20 cellular contexts compared by ENCODE assay signal in the genomic region with DNA sequence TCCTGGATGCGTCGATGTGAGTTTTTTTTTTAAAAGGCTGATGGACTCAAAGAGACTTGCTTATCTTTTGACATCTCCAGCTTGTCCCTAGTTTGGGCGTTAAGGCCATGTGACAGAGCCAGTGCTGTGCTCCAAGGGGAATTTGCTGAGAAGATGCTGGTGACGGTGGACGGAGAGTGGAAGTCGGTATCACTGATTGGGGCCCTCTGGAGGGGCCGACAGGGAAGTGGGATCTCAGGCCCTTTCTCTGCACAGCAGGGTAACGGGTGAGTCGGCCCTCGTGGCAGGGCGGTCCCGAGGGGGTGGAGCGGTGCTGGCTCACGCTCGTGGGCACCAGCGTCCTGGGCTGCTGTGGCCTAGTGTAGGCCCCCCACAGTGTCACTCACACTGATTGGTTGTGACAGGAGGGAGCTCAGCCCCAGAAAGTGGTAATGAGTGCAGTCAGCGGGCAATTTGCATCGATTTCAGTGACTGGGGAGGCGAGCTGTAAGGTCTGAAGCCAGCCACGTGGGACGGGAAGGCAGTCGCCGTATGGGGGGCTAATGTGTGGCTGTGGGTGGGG.
A peak's percentile ranks its signal among the peaks of the same experiment; 100 is the strongest.
DNase-seq lines count a peak whose midpoint lies in the region; ATAC-seq, FAIRE-seq and TF ChIP-seq lines count a peak whose summit lies in the region.
"Had no signal": no experiment of that assay in that cellular context is flagged by ENCODE, and none has a peak within 500 bp of the region (broad histone marks: within the 10 kb centered on the region; RNA-seq: fewer than 3 reads in every experiment).

No MANE protein-coding gene starts in this region.

- H4K20me1 ChIP-seq in BLaER1 treated with 17β-estradiol and CSF1 and Interleukin-3, amounts not matched to agents 10 nM and 100 nM, result peaks cover 0 to 60% (median 13%) of the 10 kb centered on the region in 11 experiments; a peak in 13 of 22 replicates
- H4K20me1 ChIP-seq in K562 (replicated peaks; ENCODE audit: control insufficient read depth, insufficient read depth, low read length), result peaks cover 48% of the 10 kb centered on the region
- H4K20me1 ChIP-seq in Karpas-422 (ENCODE audit: insufficient read depth, low read depth, low read length), result no peaks in the 10 kb centered on the region

- in situ Hi-C loops in K562 (cut with MboI), result no loop called here

- H3K79me2 ChIP-seq in K562 (ENCODE audit: control insufficient read depth, insufficient read depth, low read length) (no peaks in the 10 kb centered on the region), Karpas-422 (ENCODE audit: low read length) (no peaks in the 10 kb centered on the region)
- H3K79me2 ChIP-seq: hepatocyte had no signal

- no peaks in the 10 kb centered on the region for H3K36me3 Mint-ChIP-seq in CD8-positive, alpha-beta T cell
- H3K36me3 Mint-ChIP-seq: activated CD8-positive, alpha-beta memory T cell treated with anti-CD3 and anti-CD28 coated beads, Interleukin-2, amount 10 ng/mL, durations not matched to agents 7 days and 5 days had no signal

- CTCF ChIA-PET in K562 (lab: Yijun Ruan, JAX; ENCODE audit: low intra/inter-chr PET ratio), result no interaction called here
- CTCF ChIA-PET in CD8-positive, alpha-beta T cell (lab: Charles Lee), result interaction anchor here (0.7 kb wide), 1 partner anchor 80 kb away, joined by 3 read pairs; no protein-coding TSS in a partner anchor

- peaks cover 13 to 25% (median 21%) of the 10 kb centered on the region in 11 experiments; a peak in 19 of 22 replicates for H3K27me3 ChIP-seq in BLaER1 treated with 17β-estradiol and CSF1 and Interleukin-3, amounts not matched to agents 10 nM and 100 nM
- peaks cover 82 to 98% of the 10 kb centered on the region in 2 experiments for H3K27me3 ChIP-seq in K562 (ENCODE audit: control insufficient read depth in 2 of 2, insufficient read depth in 2 of 2, low read length in 2 of 2)
- no peaks in the 10 kb centered on the region for H3K27me3 ChIP-seq in Karpas-422 (ENCODE audit: low read length)
- no peaks in the 10 kb centered on the region for H3K27me3 ChIP-seq in CD8-positive, alpha-beta T cell (ENCODE audit: insufficient read depth, low read length)
- H3K27me3 ChIP-seq: hepatocyte had no signal

- TF ChIP-seq EP300 in K562 (IDR thresholded peaks at IDR 0.05; ENCODE audit: low read length), result no peak

- no peaks in the 10 kb centered on the region for H3K9me3 Mint-ChIP-seq in CD8-positive, alpha-beta T cell
- H3K9me3 Mint-ChIP-seq: T-helper 2 cell treated with Interferon-gamma antibody and Interleukin-4, amounts not matched to agents 5 μg/mL and 100 μg/mL, for 36 hours had no signal

- H3K9me2 ChIP-seq in Karpas-422 (replicated peaks; ENCODE audit: insufficient read depth, low read length), result no peaks in the 10 kb centered on the region

- H3K27me3 Mint-ChIP-seq in CD8-positive, alpha-beta T cell (ENCODE audit: low read depth), result no peaks in the 10 kb centered on the region
- H3K27me3 Mint-ChIP-seq: activated CD8-positive, alpha-beta memory T cell treated with anti-CD3 and anti-CD28 coated beads, Interleukin-2, amount 10 ng/mL, durations not matched to agents 7 days and 5 days had no signal

- DNase-seq in 8988T (peak; percentile 8), K562 (ENCODE audit: extremely low read depth in 1 of 4, low spot score in 3 of 4) (no peak), mesenteric fat pad (ENCODE audit: low spot score) (peak; percentile 59), Karpas-422 (no peak), superior temporal gyrus (ENCODE audit: extremely low spot score) (no peak), NCI-H774 (lab: John Stamatoyannopoulos, UW) (no peak)
- no peak for DNase-seq in CD8-positive, alpha-beta T cell
- DNase-seq: activated CD8-positive, alpha-beta memory T cell treated with anti-CD3 and anti-CD28 coated beads, Interleukin-2, amount 10 ng/mL, durations not matched to agents 7 days and 5 days; KBM-7; NCI-H1048; NCI-H524 treated with DMSO at 0.1 percent for 48 hours; SIG-M5; stimulated activated CD4-positive, alpha-beta T cell treated with anti-CD3 and anti-CD28 coated beads, Interleukin-2, amount 100 ng/mL, for 48 hours had no signal

- H3K27ac Mint-ChIP-seq in CD8-positive, alpha-beta T cell, result no peak overlapping the region
- H3K27ac Mint-ChIP-seq: activated CD8-positive, alpha-beta memory T cell treated with anti-CD3 and anti-CD28 coated beads, Interleukin-2, amount 10 ng/mL, durations not matched to agents 7 days and 5 days; T-helper 2 cell treated with Interferon-gamma antibody and Interleukin-4, amounts not matched to agents 5 μg/mL and 100 μg/mL, for 36 hours had no signal

- H3K4me3 ChIP-seq in BLaER1 treated with 17β-estradiol and CSF1 and Interleukin-3, amounts not matched to agents 10 nM and 100 nM, result no peak overlapping the region
- H3K4me3 ChIP-seq in K562 (no peak overlapping the region), Karpas-422 (ENCODE audit: low read length) (no peak overlapping the region)
- no peak overlapping the region for H3K4me3 ChIP-seq in CD8-positive, alpha-beta T cell (ENCODE audit: low read depth, low read length)
- H3K4me3 ChIP-seq: hepatocyte, mucosa of descending colon had no signal

- intact Hi-C loops in K562 (cut with micrococcal nuclease), result no loop called here
- intact Hi-C loops in CD8-positive, alpha-beta T cell (cut with DNase I, micrococcal nuclease), result no loop called here

- ATAC-seq in K562, result no peak
- no peak for ATAC-seq in CD8-positive, alpha-beta T cell
- ATAC-seq: activated CD8-positive, alpha-beta memory T cell treated with anti-CD3 and anti-CD28 coated beads, Interleukin-2, amount 10 ng/mL, durations not matched to agents 7 days and 5 days had no signal

- H3K9ac ChIP-seq in BLaER1 treated with 17β-estradiol and CSF1 and Interleukin-3, amounts not matched to agents 10 nM and 100 nM, result no peak overlapping the region; a peak in 1 of 22 replicates
- H3K9ac ChIP-seq in K562 (ENCODE audit: insufficient read depth in 1 of 2, low read depth in 2 of 2, low read length in 2 of 2) (no peak overlapping the region), Karpas-422 (ENCODE audit: low read length) (no peak overlapping the region)

- 2% methylated on average over 20 of the region's 23 CpGs for WGBS in K562 (ENCODE audit: insufficient coverage, low coverage, missing lambda C conversion rate)

- H2AFZ ChIP-seq in K562 (ENCODE audit: low read depth, low read length), result no peak overlapping the region
- no peak overlapping the region for H2AFZ ChIP-seq in Karpas-422 (ENCODE audit: low read length)
- H2AFZ ChIP-seq: hepatocyte had no signal

- peaks cover 29 to 96% (median 85%) of the 10 kb centered on the region in 10 experiments for H3K4me1 ChIP-seq in BLaER1 treated with 17β-estradiol and CSF1 and Interleukin-3, amounts not matched to agents 10 nM and 100 nM
- H3K4me1 ChIP-seq in K562 (replicated peaks in 1 of 2; ENCODE audit: control insufficient read depth in 2 of 2, insufficient read depth in 2 of 2, low read length in 2 of 2), result peaks cover 0 to 59% of the 10 kb centered on the region in 2 experiments; a peak in 2 of 5 replicates
- no peaks in the 10 kb centered on the region for H3K4me1 ChIP-seq in Karpas-422 (ENCODE audit: low read length)
- H3K4me1 ChIP-seq in CD8-positive, alpha-beta T cell (ENCODE audit: insufficient read depth, low read length), result peaks cover 15% of the 10 kb centered on the region

- H3K4me1 Mint-ChIP-seq in CD8-positive, alpha-beta T cell (ENCODE audit: low read depth), result peaks cover 15% of the 10 kb centered on the region

- no peak for TF ChIP-seq POLR2A in K562 (conservative IDR thresholded peaks at IDR 0.05)

- peaks cover 2% of the 10 kb centered on the region for H3K9me1 ChIP-seq in K562 (ENCODE audit: control insufficient read depth, insufficient read depth, low read length)

- no peak overlapping the region for H3K27ac ChIP-seq in BLaER1 treated with 17β-estradiol and CSF1 and Interleukin-3, amounts not matched to agents 10 nM and 100 nM
- H3K27ac ChIP-seq in K562 (ENCODE audit: extremely low read depth, low read depth, low read length) (no peak overlapping the region), Karpas-422 (ENCODE audit: low read length) (no peak overlapping the region)
- H3K27ac ChIP-seq in CD8-positive, alpha-beta T cell (ENCODE audit: low read depth, low read length), result no peak overlapping the region
- H3K27ac ChIP-seq: hepatocyte had no signal

- no TSS peak for BruUV-seq in K562 (replicated peaks; lab: Mats Ljungman, UMichigan)

- H3K4me2 ChIP-seq in BLaER1 treated with 17β-estradiol and CSF1 and Interleukin-3, amounts not matched to agents 10 nM and 100 nM, result peak overlapping the region in 8 of 11 experiments; percentile 33 to 82 (median 79); a peak in 13 of 22 replicates
- H3K4me2 ChIP-seq in K562 (ENCODE audit: insufficient read depth, low read length) (no peak overlapping the region), Karpas-422 (ENCODE audit: low read depth, low read length, poor library complexity, severe bottlenecking) (no peak overlapping the region)
- H3K4me2 ChIP-seq: hepatocyte had no signal

- POLR2A ChIA-PET in K562 (lab: Yijun Ruan, JAX), result interaction anchor here (0.5 to 0.6 kb wide), 2 partner anchors 154 to 179 kb away, joined by 3 to 4 read pairs; no protein-coding TSS in a partner anchor
- POLR2A ChIA-PET in CD8-positive, alpha-beta T cell (lab: Charles Lee), result interaction anchor here (0.6 kb wide), 1 partner anchor 106 kb away, joined by 6 read pairs; no protein-coding TSS in a partner anchor

- H3K36me3 ChIP-seq in BLaER1 treated with 17β-estradiol and CSF1 and Interleukin-3, amounts not matched to agents 10 nM and 100 nM, result peaks cover 0 to 25% (median 0%) of the 10 kb centered on the region in 11 experiments; a peak in 5 of 22 replicates
- no peaks in the 10 kb centered on the region for H3K36me3 ChIP-seq in K562 (ENCODE audit: control insufficient read depth, insufficient read depth, low read length)
- H3K36me3 ChIP-seq in Karpas-422 (ENCODE audit: insufficient read depth, low read length), result no peaks in the 10 kb centered on the region
- H3K36me3 ChIP-seq in CD8-positive, alpha-beta T cell (ENCODE audit: insufficient read depth, low read length), result no peaks in the 10 kb centered on the region

- H3K9me3 ChIP-seq in BLaER1 treated with 17β-estradiol and CSF1 and Interleukin-3, amounts not matched to agents 10 nM and 100 nM (replicated peaks in 1 of 11), result no peaks in the 10 kb centered on the region
- H3K9me3 ChIP-seq in K562 (replicated peaks; ENCODE audit: control insufficient read depth, insufficient read depth, low read depth, low read length) (no peaks in the 10 kb centered on the region), Karpas-422 (ENCODE audit: low read length) (no peaks in the 10 kb centered on the region)
- no peaks in the 10 kb centered on the region for H3K9me3 ChIP-seq in CD8-positive, alpha-beta T cell (ENCODE audit: low read length)
- H3K9me3 ChIP-seq: mucosa of descending colon had no signal

- no peak for FAIRE-seq in K562 (lab: Jason Lieb, UNC)
- FAIRE-seq: colon, G401.6, keratinocyte had no signal

- TF ChIP-seq RAD21 in K562 (CRISPR knock-in tag; conservative IDR thresholded peaks at IDR 0.05 in 1 of 2, IDR thresholded peaks at IDR 0.05 in 1 of 2), result no peak

- H3K4me3 Mint-ChIP-seq in CD8-positive, alpha-beta T cell, result no peak overlapping the region
- H3K4me3 Mint-ChIP-seq: activated CD8-positive, alpha-beta memory T cell treated with anti-CD3 and anti-CD28 coated beads, Interleukin-2, amount 10 ng/mL, durations not matched to agents 7 days and 5 days; T-helper 2 cell treated with Interferon-gamma antibody and Interleukin-4, amounts not matched to agents 5 μg/mL and 100 μg/mL, for 36 hours had no signal

- TF ChIP-seq CTCF in K562 (IDR thresholded peaks at IDR 0.05 in 2 of 3, conservative IDR thresholded peaks at IDR 0.05 in 1 of 3; ENCODE audit: insufficient read depth in 2 of 3, low read depth in 1 of 3, low read length in 3 of 3), result no peak
- TF ChIP-seq CTCF in CD8-positive, alpha-beta T cell (IDR thresholded peaks at IDR 0.05), result no peak

Comparison
In these comparisons a context has a peak if more than half of its experiments do, and no peak if none do; other contexts are left out.
1. DNase-seq: peak in 8988T (single experiment) and mesenteric fat pad (single experiment); none in K562 (0 of 4), Karpas-422 (single experiment), CD8-positive, alpha-beta T cell (0 of 7), superior temporal gyrus (single experiment) and NCI-H774 (single experiment).
2. H3K4me2 ChIP-seq: peak in BLaER1 treated with 17β-estradiol and CSF1 and Interleukin-3, amounts not matched to agents 10 nM and 100 nM (8 of 11); none in K562 (single experiment) and Karpas-422 (single experiment).